In genomic region chr10:112131361-112131760, GRCh38 we compare ENCODE assay signal across 1 cellular context.
TF ChIP-seq lines count a peak whose summit lies in the region.

No MANE protein-coding gene starts in this region.

TF ChIP-seq in WTC11, 78 proteins besides CTCF, POLR2A, EP300 and RAD21 (continued from another document):
- TF ChIP-seq E2F1 (CRISPR knock-in tag; IDR thresholded peaks at IDR 0.05) (no peak), FOXP1 (CRISPR knock-in tag; IDR thresholded peaks at IDR 0.05; ENCODE audit: borderline replicate concordance) (no peak), ARID4B (CRISPR knock-in tag; IDR thresholded peaks at IDR 0.05; ENCODE audit: borderline replicate concordance) (no peak)
- TF ChIP-seq, protein P1, sequence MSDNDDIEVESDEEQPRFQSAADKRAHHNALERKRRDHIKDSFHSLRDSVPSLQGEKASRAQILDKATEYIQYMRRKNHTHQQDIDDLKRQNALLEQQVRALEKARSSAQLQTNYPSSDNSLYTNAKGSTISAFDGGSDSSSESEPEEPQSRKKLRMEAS (CRISPR knock-in tag; IDR thresholded peaks at IDR 0.05), result no peak
